In the genomic region with DNA sequence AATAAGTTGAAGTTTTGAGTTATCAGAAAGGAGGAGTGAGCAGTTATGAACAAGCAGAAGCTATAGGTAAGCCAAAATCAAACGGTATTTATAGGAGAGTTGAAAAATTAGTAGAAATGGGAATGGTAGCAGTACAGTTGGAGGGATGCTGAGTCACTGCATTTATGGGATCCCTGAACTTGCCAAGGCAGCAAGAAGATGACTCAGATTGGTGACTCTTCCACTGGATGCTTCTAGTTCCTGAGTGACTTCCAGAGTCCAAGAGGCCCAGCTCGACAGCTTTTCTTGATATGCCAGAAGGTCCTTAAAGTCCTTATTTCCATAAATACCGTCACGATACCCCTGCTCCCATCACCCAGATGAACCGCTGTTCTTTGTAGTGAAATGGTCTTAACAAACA, we compare ENCODE assay signal across 9 cellular contexts.
DNase-seq lines count a peak whose midpoint lies in the region; ATAC-seq, FAIRE-seq and TF ChIP-seq lines count a peak whose summit lies in the region.
"Had no signal": no experiment of that assay in that cellular context is flagged by ENCODE, and none has a peak within 500 bp of the region (broad histone marks: within the 10 kb centered on the region; RNA-seq: fewer than 3 reads in every experiment).

No MANE protein-coding gene starts in this region.

- ATAC-seq in SK-N-SH treated with all-trans-retinoic acid at 6 μM for 48 hours (peak; percentile 86), GM18517 (IDR thresholded peaks at IDR 0.05; ENCODE audit: unreplicated experiment) (no peak), HG03097 (IDR thresholded peaks at IDR 0.05; ENCODE audit: low FRiP score, unreplicated experiment) (no peak), GM21825 (IDR thresholded peaks at IDR 0.05; ENCODE audit: unreplicated experiment) (no peak)
- no peak for ATAC-seq in stimulated activated naive B cell treated with anti-CD40 and anti-IgM and Interleukin-4, amounts not matched to agents 10 μg/mL and 1 μg/mL and 100 μg/mL, for 72 hours (replicated peaks)

- H3K4me1 Mint-ChIP-seq in stimulated activated naive B cell treated with anti-CD40 and anti-IgM and Interleukin-4, amounts not matched to agents 10 μg/mL and 1 μg/mL and 100 μg/mL, for 72 hours: peaks cover 50 to 88% of the 10 kb centered on the region in 2 donors

- H3K27ac Mint-ChIP-seq in stimulated activated naive B cell treated with anti-CD40 and anti-IgM and Interleukin-4, amounts not matched to agents 10 μg/mL and 1 μg/mL and 100 μg/mL, for 72 hours: peak overlapping the region; percentile 95
- H3K27ac Mint-ChIP-seq: activated naive CD4-positive, alpha-beta T cell treated with anti-CD3 and anti-CD28 coated beads, Interleukin-2, amount 50 U/mL, for 24 hours had no signal

- FAIRE-seq in H54 (lab: Jason Lieb, UNC): peak; percentile 99

- H3K4me3 Mint-ChIP-seq in stimulated activated naive B cell treated with anti-CD40 and anti-IgM and Interleukin-4, amounts not matched to agents 10 μg/mL and 1 μg/mL and 100 μg/mL, for 72 hours: peak overlapping the region; percentile 40 to 69
- H3K4me3 Mint-ChIP-seq: activated naive CD4-positive, alpha-beta T cell treated with anti-CD3 and anti-CD28 coated beads, Interleukin-2, amount 50 U/mL, for 24 hours had no signal

- DNase-seq in H54 (ENCODE audit: insufficient read length, low spot score): peak; percentile 62
- peak; percentile 94 for DNase-seq in fibroblast of peridontal ligament (ENCODE audit: extremely low read depth)
- no peak for DNase-seq in stimulated activated naive B cell treated with anti-CD40 and anti-IgM and Interleukin-4, amounts not matched to agents 10 μg/mL and 1 μg/mL and 100 μg/mL, for 72 hours
- DNase-seq in activated effector memory CD4-positive, alpha-beta T cell treated with anti-CD3 and anti-CD28 coated beads, Interleukin-2, amount 50 U/mL, for 16 hours: no peak

- peaks cover 0 to 6% of the 10 kb centered on the region in 2 donors for H3K36me3 Mint-ChIP-seq in stimulated activated naive B cell treated with anti-CD40 and anti-IgM and Interleukin-4, amounts not matched to agents 10 μg/mL and 1 μg/mL and 100 μg/mL, for 72 hours

- H3K27me3 Mint-ChIP-seq in stimulated activated naive B cell treated with anti-CD40 and anti-IgM and Interleukin-4, amounts not matched to agents 10 μg/mL and 1 μg/mL and 100 μg/mL, for 72 hours: no peaks in the 10 kb centered on the region
- H3K27me3 Mint-ChIP-seq: activated naive CD4-positive, alpha-beta T cell treated with anti-CD3 and anti-CD28 coated beads, Interleukin-2, amount 50 U/mL, for 24 hours had no signal

- peaks cover 4 to 5% of the 10 kb centered on the region in 2 donors for H3K9me3 Mint-ChIP-seq in stimulated activated naive B cell treated with anti-CD40 and anti-IgM and Interleukin-4, amounts not matched to agents 10 μg/mL and 1 μg/mL and 100 μg/mL, for 72 hours
- H3K9me3 Mint-ChIP-seq: activated naive CD4-positive, alpha-beta T cell treated with anti-CD3 and anti-CD28 coated beads, Interleukin-2, amount 50 U/mL, for 24 hours had no signal

- TF ChIP-seq POLR2A in H54 (IDR thresholded peaks at IDR 0.05; ENCODE audit: low read depth, low read length): no peak

TF ChIP-seq in SK-N-SH treated with all-trans-retinoic acid at 6 μM for 48 hours, 23 proteins besides CTCF, POLR2A, EP300 and RAD21:
- TF ChIP-seq PPARA (CRISPR knock-in tag; IDR thresholded peaks at IDR 0.05; ENCODE audit: borderline replicate concordance): no peak
- TF ChIP-seq ESRRG (CRISPR knock-in tag; IDR thresholded peaks at IDR 0.05): no peak
- TF ChIP-seq ZNF565 (CRISPR knock-in tag; conservative IDR thresholded peaks at IDR 0.05; ENCODE audit: low read depth): no peak
- no peak for TF ChIP-seq ISL1 (CRISPR knock-in tag; IDR thresholded peaks at IDR 0.05)
- TF ChIP-seq PATZ1 (CRISPR knock-in tag; IDR thresholded peaks at IDR 0.05; ENCODE audit: borderline replicate concordance): no peak
- no peak for TF ChIP-seq ZNF8 (CRISPR knock-in tag; IDR thresholded peaks at IDR 0.05)
- no peak for TF ChIP-seq ZFP3 (CRISPR knock-in tag; IDR thresholded peaks at IDR 0.05)
- no peak for TF ChIP-seq BACH2 (CRISPR knock-in tag; IDR thresholded peaks at IDR 0.05; ENCODE audit: borderline replicate concordance)
- TF ChIP-seq, protein P1, sequence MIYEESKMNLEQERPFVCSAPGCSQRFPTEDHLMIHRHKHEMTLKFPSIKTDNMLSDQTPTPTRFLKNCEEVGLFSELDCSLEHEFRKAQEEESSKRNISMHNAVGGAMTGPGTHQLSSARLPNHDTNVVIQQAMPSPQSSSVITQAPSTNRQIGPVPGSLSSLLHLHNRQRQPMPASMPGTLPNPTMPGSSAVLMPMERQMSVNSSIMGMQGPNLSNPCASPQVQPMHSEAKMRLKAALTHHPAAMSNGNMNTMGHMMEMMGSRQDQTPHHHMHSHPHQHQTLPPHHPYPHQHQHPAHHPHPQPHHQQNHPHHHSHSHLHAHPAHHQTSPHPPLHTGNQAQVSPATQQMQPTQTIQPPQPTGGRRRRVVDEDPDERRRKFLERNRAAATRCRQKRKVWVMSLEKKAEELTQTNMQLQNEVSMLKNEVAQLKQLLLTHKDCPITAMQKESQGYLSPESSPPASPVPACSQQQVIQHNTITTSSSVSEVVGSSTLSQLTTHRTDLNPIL (CRISPR knock-in tag; IDR thresholded peaks at IDR 0.05; ENCODE audit: low read depth): no peak
- TF ChIP-seq, protein P2, sequence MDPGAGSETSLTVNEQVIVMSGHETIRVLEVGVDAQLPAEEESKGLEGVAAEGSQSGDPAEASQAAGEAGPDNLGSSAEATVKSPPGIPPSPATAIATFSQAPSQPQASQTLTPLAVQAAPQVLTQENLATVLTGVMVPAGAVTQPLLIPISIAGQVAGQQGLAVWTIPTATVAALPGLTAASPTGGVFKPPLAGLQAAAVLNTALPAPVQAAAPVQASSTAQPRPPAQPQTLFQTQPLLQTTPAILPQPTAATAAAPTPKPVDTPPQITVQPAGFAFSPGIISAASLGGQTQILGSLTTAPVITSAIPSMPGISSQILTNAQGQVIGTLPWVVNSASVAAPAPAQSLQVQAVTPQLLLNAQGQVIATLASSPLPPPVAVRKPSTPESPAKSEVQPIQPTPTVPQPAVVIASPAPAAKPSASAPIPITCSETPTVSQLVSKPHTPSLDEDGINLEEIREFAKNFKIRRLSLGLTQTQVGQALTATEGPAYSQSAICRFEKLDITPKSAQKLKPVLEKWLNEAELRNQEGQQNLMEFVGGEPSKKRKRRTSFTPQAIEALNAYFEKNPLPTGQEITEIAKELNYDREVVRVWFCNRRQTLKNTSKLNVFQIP (CRISPR knock-in tag; IDR thresholded peaks at IDR 0.05; ENCODE audit: borderline replicate concordance, low read depth): no peak
- TF ChIP-seq ZC3H10 (CRISPR knock-in tag; IDR thresholded peaks at IDR 0.05): no peak
- no peak for TF ChIP-seq TCF4 (CRISPR knock-in tag; IDR thresholded peaks at IDR 0.05; ENCODE audit: borderline replicate concordance)
- no peak for TF ChIP-seq RARB (CRISPR knock-in tag; IDR thresholded peaks at IDR 0.05)
- no peak for TF ChIP-seq OSR1 (CRISPR knock-in tag; IDR thresholded peaks at IDR 0.05)
- no peak for TF ChIP-seq ZNF70 (CRISPR knock-in tag; IDR thresholded peaks at IDR 0.05)

Comparison
In these comparisons a context has a peak if more than half of its experiments do, and no peak if none do; other contexts are left out.
1. DNase-seq: peak in H54 (single experiment) and fibroblast of peridontal ligament (single experiment); none in stimulated activated naive B cell treated with anti-CD40 and anti-IgM and Interleukin-4, amounts not matched to agents 10 μg/mL and 1 μg/mL and 100 μg/mL, for 72 hours (single experiment) and activated effector memory CD4-positive, alpha-beta T cell treated with anti-CD3 and anti-CD28 coated beads, Interleukin-2, amount 50 U/mL, for 16 hours (single experiment).